Comparison of ENCODE assay signal across 8 cellular contexts in genomic region chr1:223116950-223117349, GRCh38.
"Had no signal": no experiment of that assay in that cellular context is flagged by ENCODE, and none has a peak within 500 bp of the region (broad histone marks: within the 10 kb centered on the region; RNA-seq: fewer than 3 reads in every experiment).

No MANE protein-coding gene starts in this region.

- H3K27ac Mint-ChIP-seq: HFFc6 had no signal

- DNase-seq: GOT3, H7, HFFc6, IMR-90, KG1 had no signal

- H3K4me1 ChIP-seq: HAP-1 had no signal

- H3K4me3 ChIP-seq: HAP-1, K562 had no signal

- H3K36me3 ChIP-seq: HAP-1 had no signal

- ATAC-seq: HCT116, K562 had no signal

- H3K4me3 Mint-ChIP-seq: HFFc6 had no signal

- H3K9me3 ChIP-seq: HAP-1 had no signal
